Comparison of ENCODE assay signal across 8 cellular contexts in genomic region chr2:189466656-189467055, GRCh38. TPM values are rescaled to one million over a fixed set of nuclear protein-coding genes. Genes with fewer than 3 reads are reported as not detected.
DNase-seq lines count a peak whose midpoint lies in the region; ATAC-seq and TF ChIP-seq lines count a peak whose summit lies in the region.

No MANE protein-coding gene starts in this region.

- peaks cover 20 to 97% (median 38%) of the 10 kb centered on the region in 4 donors for H3K36me3 ChIP-seq in sigmoid colon

- H3K27me3 ChIP-seq in sigmoid colon, result no peaks in the 10 kb centered on the region

- no peak overlapping the region for H3K4me3 ChIP-seq in sigmoid colon

- intact Hi-C loops in sigmoid colon (cut with DNase I), result loop anchor here (5.0 kb wide), 1 partner anchor 116 kb away; the partner anchor contains the start of gene SLC40A1

- peak in 3 of 4 experiments; percentile 24 to 48 (median 33) for TF ChIP-seq CTCF in sigmoid colon (IDR thresholded peaks at IDR 0.05)

- H3K9me3 ChIP-seq in sigmoid colon, result no peaks in the 10 kb centered on the region

- DNase-seq in AG08396 (ENCODE audit: low spot score) (peak; percentile 27), RKO (ENCODE audit: low spot score) (peak; percentile 46), fibroblast of peridontal ligament (ENCODE audit: extremely low read depth) (peak; percentile 78), sigmoid colon (no peak), NCI-H2107 treated with DMSO at 0.1 percent for 48 hours (lab: John Stamatoyannopoulos, UW; ENCODE audit: unreplicated experiment) (no peak), NCI-H1694 treated with DMSO at 0.1 percent for 48 hours (lab: John Stamatoyannopoulos, UW) (no peak)

- no peak for TF ChIP-seq EP300 in sigmoid colon (IDR thresholded peaks at IDR 0.05)

- no peak for TF ChIP-seq POLR2A in sigmoid colon (IDR thresholded peaks at IDR 0.05)

- H3K27ac ChIP-seq in sigmoid colon, result no peak overlapping the region

- no peaks in the 10 kb centered on the region for H3K4me1 ChIP-seq in sigmoid colon

- ATAC-seq in GM21423 (IDR thresholded peaks at IDR 0.05; ENCODE audit: unreplicated experiment), result peak; percentile 39
- no peak for ATAC-seq in GM18873 (IDR thresholded peaks at IDR 0.05; ENCODE audit: low FRiP score, unreplicated experiment)

RNA-seq across cellular contexts. Expression of gene WDR75, which starts 25.4 kb away (rescaled TPM):
- 10 to 100 TPM; 25.8 to 43.5 (median 32.4) TPM for total RNA-seq in sigmoid colon
- polyA plus RNA-seq in sigmoid colon, result 10 to 100 TPM in 1 of 3 donors, 1 to 10 TPM in 2; 7.6 to 18.4 (median 9.6) TPM

Comparison
In these comparisons a context has a peak if more than half of its experiments do, and no peak if none do; other contexts are left out.
1. DNase-seq: peak in AG08396 (single experiment), RKO (single experiment) and fibroblast of peridontal ligament (single experiment); none in sigmoid colon (single experiment), NCI-H2107 treated with DMSO at 0.1 percent for 48 hours (single experiment) and NCI-H1694 treated with DMSO at 0.1 percent for 48 hours (single experiment).